Comparison of ENCODE assay signal across 1 cellular context in genomic region chr10:102230264-102230860, GRCh38.
TF ChIP-seq lines count a peak whose summit lies in the region.

No MANE protein-coding gene starts in this region.

TF ChIP-seq in H1, 55 proteins besides CTCF, POLR2A, EP300 and RAD21:
- TF ChIP-seq CREB1 (IDR thresholded peaks at IDR 0.05) (no peak), SRF (IDR thresholded peaks at IDR 0.05; ENCODE audit: low read depth, low read length) (no peak), ATF2 (IDR thresholded peaks at IDR 0.05; ENCODE audit: low read length) (no peak), CTBP2 (IDR thresholded peaks at IDR 0.05; ENCODE audit: borderline replicate concordance, insufficient read depth, insufficient read length, low read length) (no peak), GABPA (IDR thresholded peaks at IDR 0.05; ENCODE audit: borderline replicate concordance, insufficient read depth, low read length) (no peak), SP4 (IDR thresholded peaks at IDR 0.05; ENCODE audit: low read length) (no peak), SIX5 (IDR thresholded peaks at IDR 0.05; ENCODE audit: low read depth, low read length) (no peak), EZH2 (IDR thresholded peaks at IDR 0.05; ENCODE audit: low read depth, low read length, severe bottlenecking) (no peak), ASH2L (IDR thresholded peaks at IDR 0.05; ENCODE audit: low read length) (peak; percentile 15), SP2 (IDR thresholded peaks at IDR 0.05; ENCODE audit: low read length) (no peak), MAX (IDR thresholded peaks at IDR 0.05) (no peak; the same call in 1 of the 2 replicates), USF2 (IDR thresholded peaks at IDR 0.05; ENCODE audit: low read length) (no peak), E2F6 (IDR thresholded peaks at IDR 0.05) (no peak), NANOG (IDR thresholded peaks at IDR 0.05; ENCODE audit: insufficient read depth, low read depth, low read length, poor library complexity, severe bottlenecking) (no peak), RXRA (IDR thresholded peaks at IDR 0.05; ENCODE audit: insufficient read depth, low read depth, low read length) (no peak), TAF1 (IDR thresholded peaks at IDR 0.05; ENCODE audit: low read depth, low read length) (0 out of 2 replicates have a peak, but pooled peaks have one; percentile 30), POLR2AphosphoS5 (IDR thresholded peaks at IDR 0.05; ENCODE audit: low read depth, low read length) (no peak), FOSL1 (IDR thresholded peaks at IDR 0.05; ENCODE audit: insufficient read depth, low read depth, low read length) (no peak), TAF7 (optimal IDR thresholded peaks at IDR 0.05; ENCODE audit: borderline replicate concordance, low read depth, low read length) (no peak), GTF2F1 (IDR thresholded peaks at IDR 0.05; ENCODE audit: borderline replicate concordance, low read depth, low read length) (no peak), ZNF274 (IDR thresholded peaks at IDR 0.05; ENCODE audit: borderline replicate concordance, extremely low read depth, low read length) (no peak), CBX8 (IDR thresholded peaks at IDR 0.05; ENCODE audit: borderline replicate concordance, low read depth, low read length) (no peak), JUN (IDR thresholded peaks at IDR 0.05; ENCODE audit: low read depth, low read length) (no peak), RNF2 (IDR thresholded peaks at IDR 0.05; ENCODE audit: borderline replicate concordance, low read depth, low read length, missing control alignments, poor library complexity, severe bottlenecking) (peak; percentile 62), PHF8 (conservative IDR thresholded peaks at IDR 0.05; ENCODE audit: low read depth, low read length) (no peak; the same call in 1 of the 2 replicates), BACH1 (IDR thresholded peaks at IDR 0.05; ENCODE audit: low read length) (no peak)
